10 cellular contexts compared by ENCODE assay signal in genomic region chr19:23402388-23402787, GRCh38.
"Had no signal": no experiment of that assay in that cellular context is flagged by ENCODE, and none has a peak within 500 bp of the region (broad histone marks: within the 10 kb centered on the region; RNA-seq: fewer than 3 reads in every experiment).

No MANE protein-coding gene starts in this region.

- ATAC-seq: gastroesophageal sphincter; left ventricle myocardium superior; stimulated activated naive B cell treated with anti-CD40 and anti-IgM and Interleukin-4, amounts not matched to agents 10 μg/mL and 1 μg/mL and 100 μg/mL, for 72 hours; T-cell had no signal

- H3K4me3 ChIP-seq: cardiac muscle cell, gastroesophageal sphincter, skin epidermis, upper lobe of left lung had no signal

- H3K4me1 ChIP-seq: gastroesophageal sphincter, upper lobe of left lung had no signal

- H3K27me3 ChIP-seq: cardiac muscle cell, gastroesophageal sphincter, neutrophil, upper lobe of left lung had no signal

- H3K27me3 Mint-ChIP-seq: stimulated activated naive B cell treated with anti-CD40 and anti-IgM and Interleukin-4, amounts not matched to agents 10 μg/mL and 1 μg/mL and 100 μg/mL, for 72 hours; T-cell had no signal

- H3K36me3 Mint-ChIP-seq: stimulated activated naive B cell treated with anti-CD40 and anti-IgM and Interleukin-4, amounts not matched to agents 10 μg/mL and 1 μg/mL and 100 μg/mL, for 72 hours; T-cell had no signal

- H3K9me3 ChIP-seq: gastroesophageal sphincter, upper lobe of left lung had no signal

- H3K9me3 Mint-ChIP-seq: stimulated activated naive B cell treated with anti-CD40 and anti-IgM and Interleukin-4, amounts not matched to agents 10 μg/mL and 1 μg/mL and 100 μg/mL, for 72 hours; T-cell had no signal

- H3K36me3 ChIP-seq: cardiac muscle cell, gastroesophageal sphincter, neutrophil, upper lobe of left lung had no signal

- DNase-seq: effector CD4-positive, alpha-beta T cell; kidney; left ventricle myocardium superior; stimulated activated naive B cell treated with anti-CD40 and anti-IgM and Interleukin-4, amounts not matched to agents 10 μg/mL and 1 μg/mL and 100 μg/mL, for 72 hours; T-cell; upper lobe of left lung had no signal

- H3K4me3 Mint-ChIP-seq: stimulated activated naive B cell treated with anti-CD40 and anti-IgM and Interleukin-4, amounts not matched to agents 10 μg/mL and 1 μg/mL and 100 μg/mL, for 72 hours; T-cell had no signal

- H3K27ac ChIP-seq: cardiac muscle cell, gastroesophageal sphincter, neutrophil, upper lobe of left lung had no signal

- H3K27ac Mint-ChIP-seq: stimulated activated naive B cell treated with anti-CD40 and anti-IgM and Interleukin-4, amounts not matched to agents 10 μg/mL and 1 μg/mL and 100 μg/mL, for 72 hours; T-cell had no signal
